In the genomic region with DNA sequence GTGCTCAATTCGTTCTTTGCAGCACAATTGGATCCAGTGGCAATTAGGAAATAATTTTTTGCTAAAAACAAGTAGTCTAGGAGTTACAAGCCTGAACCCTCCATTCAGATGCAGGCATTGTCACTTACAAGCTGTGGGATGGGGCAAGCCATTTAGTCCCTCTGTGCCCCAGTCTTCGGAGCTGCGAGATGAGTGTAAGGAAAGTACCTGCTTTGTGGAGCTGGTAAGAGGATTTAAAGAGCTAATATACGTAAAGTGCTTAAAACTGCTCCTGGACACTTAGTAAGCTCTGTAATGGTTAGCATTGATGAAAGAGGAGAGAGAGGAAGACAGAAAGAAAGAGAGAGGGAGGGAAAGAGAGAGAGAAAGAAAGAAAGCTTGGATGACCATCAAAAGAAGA, we compare ENCODE assay signal across 24 cellular contexts.
"Had no signal": no experiment of that assay in that cellular context is flagged by ENCODE, and none has a peak within 500 bp of the region (broad histone marks: within the 10 kb centered on the region; RNA-seq: fewer than 3 reads in every experiment).

No MANE protein-coding gene starts in this region.

- H3K9me3 Mint-ChIP-seq: activated naive CD4-positive, alpha-beta T cell treated with anti-CD3 and anti-CD28 coated beads, Interleukin-2, amount 50 U/mL, for 72 hours; nephron progenitor cell; stimulated activated naive CD8-positive, alpha-beta T cell treated with anti-CD3 and anti-CD28 coated beads, Interleukin-15, Interleukin-2, amounts not matched to agents 100 ng/mL and 50 ng/mL, for 24 hours had no signal

- H3K9ac ChIP-seq: SK-N-SH had no signal

- H3K4me2 ChIP-seq: SK-N-SH had no signal

- H3K36me3 ChIP-seq: esophagus squamous epithelium, gastrocnemius medialis, thyroid gland, upper lobe of right lung had no signal

- H3K27me3 ChIP-seq: esophagus squamous epithelium, gastrocnemius medialis, thyroid gland, upper lobe of right lung had no signal

- H3K9me3 ChIP-seq: esophagus squamous epithelium, gastrocnemius medialis, SK-N-SH, thyroid gland, upper lobe of right lung had no signal

- H3K4me1 ChIP-seq: gastrocnemius medialis, thyroid gland had no signal

- H3K4me3 ChIP-seq: coronary artery, esophagus squamous epithelium, gastrocnemius medialis, thyroid gland, upper lobe of right lung had no signal

- H3K36me3 Mint-ChIP-seq: activated naive CD4-positive, alpha-beta T cell treated with anti-CD3 and anti-CD28 coated beads, Interleukin-2, amount 50 U/mL, for 72 hours had no signal

- H3K4me1 Mint-ChIP-seq: nephron progenitor cell had no signal

- H3K4me3 Mint-ChIP-seq: nephron progenitor cell; stimulated activated naive CD8-positive, alpha-beta T cell treated with anti-CD3 and anti-CD28 coated beads, Interleukin-15, Interleukin-2, amounts not matched to agents 100 ng/mL and 50 ng/mL, for 24 hours had no signal

- DNase-seq: activated CD4-positive, alpha-beta T cell treated with anti-CD3 and anti-CD28 coated beads, Interleukin-2, amount 50 U/mL, for 1 hour; activated CD4-positive, CD25-positive, alpha-beta regulatory T cell treated with anti-CD3 and anti-CD28 coated beads, Interleukin-2, amount 50 U/mL, for 72 hours; activated gamma-delta T cell; amygdala; cerebellar nuclear complex; esophagus squamous epithelium; gastrocnemius medialis; head of caudate nucleus; hypothalamus; midbrain; nephron progenitor cell; occipital lobe; posterior cingulate gyrus; SK-N-SH; small intestine; stimulated activated CD4-positive, alpha-beta T cell treated with anti-CD3 and anti-CD28 coated beads, Interleukin-2, amount 100 ng/mL, for 48 hours; substantia nigra; thyroid gland; upper lobe of right lung had no signal

- ATAC-seq: activated naive CD4-positive, alpha-beta T cell treated with anti-CD3 and anti-CD28 coated beads, Interleukin-2, amount 50 U/mL, for 72 hours; gastrocnemius medialis; sciatic nerve; upper lobe of right lung had no signal

- H3K27ac ChIP-seq: coronary artery, esophagus squamous epithelium, gastrocnemius medialis, thyroid gland, upper lobe of right lung, VCaP had no signal

- H3K27ac Mint-ChIP-seq: nephron progenitor cell; stimulated activated naive CD8-positive, alpha-beta T cell treated with anti-CD3 and anti-CD28 coated beads, Interleukin-15, Interleukin-2, amounts not matched to agents 100 ng/mL and 50 ng/mL, for 24 hours had no signal

- H3K27me3 Mint-ChIP-seq: stimulated activated naive CD8-positive, alpha-beta T cell treated with anti-CD3 and anti-CD28 coated beads, Interleukin-15, Interleukin-2, amounts not matched to agents 100 ng/mL and 50 ng/mL, for 24 hours had no signal
